ENCODE assay signal across 8 cellular contexts in the genomic region with DNA sequence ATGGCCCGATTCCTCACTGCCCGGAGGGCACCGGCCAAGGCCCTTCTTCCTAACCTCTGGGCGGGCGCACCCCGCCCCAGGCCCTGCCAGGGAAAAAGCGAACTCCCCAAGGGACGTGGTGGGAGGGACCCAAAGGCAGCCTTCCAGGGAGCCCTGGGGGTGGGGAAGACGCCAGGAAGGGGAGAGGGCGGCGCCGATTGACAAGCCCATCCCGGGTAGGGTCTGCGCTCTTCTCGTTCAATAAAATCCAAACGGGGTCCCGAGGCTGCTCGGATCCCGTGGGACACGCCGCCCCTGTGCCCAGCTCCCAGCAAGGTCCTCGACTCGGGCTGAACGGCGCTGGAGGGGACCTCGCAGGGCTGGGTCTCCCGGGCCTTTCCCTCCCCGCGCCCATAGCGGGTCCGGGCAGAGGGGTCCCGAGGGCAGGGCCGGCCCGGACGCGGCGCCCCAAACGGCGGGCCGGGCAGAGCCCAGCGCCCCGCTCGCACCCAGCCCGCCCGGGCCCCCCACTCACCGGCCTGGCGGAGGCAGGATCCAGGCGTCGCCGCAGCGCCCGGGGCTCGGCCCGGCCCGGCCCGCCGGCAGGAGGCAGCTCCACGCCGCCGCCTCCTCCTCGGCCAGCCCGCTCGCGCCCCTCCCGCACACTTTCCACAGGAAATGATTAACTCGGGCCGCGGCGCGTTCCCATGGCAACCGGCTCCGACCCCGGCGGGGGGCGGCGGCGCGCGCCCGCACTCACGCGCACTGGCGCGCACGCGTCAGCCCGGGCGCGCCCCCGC. TPM values are rescaled to one million over a fixed set of nuclear protein-coding genes. Genes with fewer than 3 reads are reported as not detected.
DNase-seq lines count a peak whose midpoint lies in the region; ATAC-seq and TF ChIP-seq lines count a peak whose summit lies in the region.

A gene with protein sequence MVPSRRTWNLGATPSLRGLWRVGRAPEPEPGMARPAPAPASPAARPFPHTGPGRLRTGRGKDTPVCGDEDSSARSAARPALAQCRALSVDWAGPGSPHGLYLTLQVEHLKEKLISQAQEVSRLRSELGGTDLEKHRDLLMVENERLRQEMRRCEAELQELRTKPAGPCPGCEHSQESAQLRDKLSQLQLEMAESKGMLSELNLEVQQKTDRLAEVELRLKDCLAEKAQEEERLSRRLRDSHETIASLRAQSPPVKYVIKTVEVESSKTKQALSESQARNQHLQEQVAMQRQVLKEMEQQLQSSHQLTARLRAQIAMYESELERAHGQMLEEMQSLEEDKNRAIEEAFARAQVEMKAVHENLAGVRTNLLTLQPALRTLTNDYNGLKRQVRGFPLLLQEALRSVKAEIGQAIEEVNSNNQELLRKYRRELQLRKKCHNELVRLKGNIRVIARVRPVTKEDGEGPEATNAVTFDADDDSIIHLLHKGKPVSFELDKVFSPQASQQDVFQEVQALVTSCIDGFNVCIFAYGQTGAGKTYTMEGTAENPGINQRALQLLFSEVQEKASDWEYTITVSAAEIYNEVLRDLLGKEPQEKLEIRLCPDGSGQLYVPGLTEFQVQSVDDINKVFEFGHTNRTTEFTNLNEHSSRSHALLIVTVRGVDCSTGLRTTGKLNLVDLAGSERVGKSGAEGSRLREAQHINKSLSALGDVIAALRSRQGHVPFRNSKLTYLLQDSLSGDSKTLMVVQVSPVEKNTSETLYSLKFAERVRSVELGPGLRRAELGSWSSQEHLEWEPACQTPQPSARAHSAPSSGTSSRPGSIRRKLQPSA (minus strand): TSS at position 636 of the 779 bp plus-strand sequence. CDS start 4,248 bp downstream, outside the sequence.

- H3K4me3 ChIP-seq in fibroblast of mammary gland (ENCODE audit: control insufficient read depth, low read depth, low read length) = peak within 1 kb of the TSS; percentile 67

- no peak for TF ChIP-seq CTCF in fibroblast of mammary gland (conservative IDR thresholded peaks at IDR 0.05; ENCODE audit: control insufficient read depth, insufficient read depth, low read depth, low read length)

- peaks cover 0 to 2% (median 0%) of the 10 kb centered on the region in 7 donors for H3K9me3 Mint-ChIP-seq in naive B cell

- in situ Hi-C loops in ACHN (cut with HindIII; ENCODE audit: low pct_ligation_motif_present, low pct_unique_long_range_greater_than_20kb, low sequenced_read_pairs) = no loop called here

- DNase-seq in ACHN (peak; percentile 81), GOT3 (lab: John Stamatoyannopoulos, UW) (peak; percentile 50), RPMI8226 (peak; percentile 81), fibroblast of mammary gland (ENCODE audit: low read depth) (peak; percentile 56), naive B cell (peak; percentile 27)
- DNase-seq in activated T-helper 9 cell treated with anti-CD3 and anti-CD28 coated beads, Interleukin-2, amount 50 U/mL, for 16 hours (ENCODE audit: low read depth) = peak; percentile 63
- DNase-seq in stimulated activated CD8-positive, alpha-beta memory T cell treated with anti-CD3 and anti-CD28 coated beads, Interleukin-7, amount 100 ng/mL, for 24 hours (ENCODE audit: low read depth) = peak; percentile 60

- peak within 1 kb of the TSS in 4 of 6 donors; percentile 6 to 97 (median 84) for H3K27ac Mint-ChIP-seq in naive B cell

- H3K4me3 Mint-ChIP-seq in naive B cell = peak within 1 kb of the TSS; percentile 75 to 95 (median 91)

- ATAC-seq in naive B cell (ENCODE audit: low read depth in 2 of 2) (peak; percentile 74), GM21576 (IDR thresholded peaks at IDR 0.05; ENCODE audit: unreplicated experiment) (no peak)

- H3K4me1 Mint-ChIP-seq in naive B cell = peaks cover 23 to 35% (median 31%) of the 10 kb centered on the region in 3 donors

- peaks cover 42 to 66% (median 65%) of the 10 kb centered on the region in 3 donors for H3K27me3 Mint-ChIP-seq in naive B cell

- peaks cover 0 to 10% of the 10 kb centered on the region in 2 donors for H3K36me3 Mint-ChIP-seq in naive B cell

RNA-seq across cellular contexts. Expression of the gene that starts here (rescaled TPM):
- polyA plus RNA-seq in naive B cell (ENCODE audit: low read depth in 6 of 6) = 1 to 10 TPM in 2 of 6 donors, under 1 TPM in 1, not detected in 3; 0.54 to 1.3 (median 1.0) TPM

Comparison
In these comparisons a context has a peak if more than half of its experiments do, and no peak if none do; other contexts are left out.
1. DNase-seq: peak in every context shown above with its lines; median percentile 81 in ACHN; 81 in RPMI8226; 63 in activated T-helper 9 cell treated with anti-CD3 and anti-CD28 coated beads, Interleukin-2, amount 50 U/mL, for 16 hours; 60 in stimulated activated CD8-positive, alpha-beta memory T cell treated with anti-CD3 and anti-CD28 coated beads, Interleukin-7, amount 100 ng/mL, for 24 hours; 56 in fibroblast of mammary gland; 50 in GOT3; 27 in naive B cell.